In the genomic region with DNA sequence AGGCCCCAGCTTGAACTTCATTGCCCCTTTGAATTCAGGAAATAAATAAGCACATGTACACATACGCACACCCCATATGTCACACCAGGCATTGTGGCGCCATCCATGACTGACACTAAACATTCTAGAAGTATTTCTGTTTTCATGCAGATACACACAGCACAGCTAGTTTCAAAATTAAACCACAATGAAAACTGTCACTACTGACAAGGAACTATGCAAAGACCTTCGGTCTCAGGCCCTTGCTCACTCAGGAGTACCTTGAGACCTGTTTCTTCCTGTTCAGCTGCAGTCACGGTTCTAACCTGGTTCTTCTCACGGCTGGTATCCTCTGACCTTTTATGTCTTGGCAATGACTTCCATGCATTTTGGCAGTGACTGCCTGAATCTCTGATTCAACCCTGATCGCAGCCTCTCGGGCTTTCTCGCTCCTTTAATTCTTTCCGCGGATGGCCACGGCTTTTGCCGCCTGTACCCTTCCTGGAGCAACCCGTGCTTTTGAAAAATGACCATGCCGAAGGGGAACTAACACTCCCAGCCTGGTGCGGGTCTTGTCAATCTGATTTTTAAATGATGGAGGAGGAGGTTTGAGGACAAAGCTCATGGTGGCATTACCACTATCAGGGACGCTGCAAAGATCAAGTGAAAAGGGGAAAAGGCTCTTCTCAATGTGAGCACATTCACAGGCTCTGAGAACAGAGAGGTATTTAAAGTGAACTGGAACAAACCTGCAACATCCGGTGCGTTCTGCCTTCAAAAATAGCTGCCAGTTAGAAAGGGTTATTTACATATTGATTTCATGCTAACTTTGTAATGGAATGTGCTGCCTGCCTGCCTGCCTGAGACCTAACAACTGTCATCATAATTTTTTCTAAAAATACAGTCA, we compare ENCODE assay signal across 10 cellular contexts.
A peak's percentile ranks its signal among the peaks of the same experiment; 100 is the strongest.
DNase-seq lines count a peak whose midpoint lies in the region; ATAC-seq and TF ChIP-seq lines count a peak whose summit lies in the region.
"Had no signal": no experiment of that assay in that cellular context is flagged by ENCODE, and none has a peak within 500 bp of the region (broad histone marks: within the 10 kb centered on the region; RNA-seq: fewer than 3 reads in every experiment).

No MANE protein-coding gene starts in this region.

- DNase-seq in CD1c-positive myeloid dendritic cell (ENCODE audit: extremely low spot score): no peak
- DNase-seq in HPDE6-E6E7 (ENCODE audit: extremely low spot score): no peak
- no peak for DNase-seq in GM03348 (ENCODE audit: low spot score)
- DNase-seq in RWPE1 (ENCODE audit: low spot score): no peak
- DNase-seq: activated CD4-positive, CD25-positive, alpha-beta regulatory T cell; stimulated activated naive CD4-positive, alpha-beta T cell treated with Interleukin-2 at 50 U/mL for 16 hours had no signal

- H3K9me3 ChIP-seq in iPS-18c (ENCODE audit: control insufficient read depth, insufficient read depth, low read length): no peaks in the 10 kb centered on the region

- POLR2A ChIA-PET in RWPE1 (lab: Yijun Ruan, JAX; ENCODE audit: low non-redundant PET): no interaction called here

- H3K4me3 ChIP-seq in GM08714 (ENCODE audit: low read length): peak overlapping the region; percentile 88; the same call in 1 of the 2 replicates
- peak overlapping the region; percentile 22; the same call in 1 of the 2 replicates for H3K4me3 ChIP-seq in iPS-18c (ENCODE audit: insufficient read depth, low read depth, low read length)

- CTCF ChIA-PET in RWPE1 (lab: Yijun Ruan, JAX): no interaction called here

- ATAC-seq in GM19463 (IDR thresholded peaks at IDR 0.05; ENCODE audit: unreplicated experiment) (peak; percentile 79), HG03432 (IDR thresholded peaks at IDR 0.05; ENCODE audit: unreplicated experiment) (peak; percentile 81)

- TF ChIP-seq CTCF in RWPE1 (conservative IDR thresholded peaks at IDR 0.05; ENCODE audit: low read depth): no peak

- H3K27ac ChIP-seq in RWPE1: no peak overlapping the region
